In genomic region chr15:83554558-83554957, GRCh38 we compare ENCODE assay signal across 11 cellular contexts.
"Had no signal": no experiment of that assay in that cellular context is flagged by ENCODE, and none has a peak within 500 bp of the region (broad histone marks: within the 10 kb centered on the region; RNA-seq: fewer than 3 reads in every experiment).

No MANE protein-coding gene starts in this region.

- H3K36me3 ChIP-seq: HAP-1 had no signal

- H3K27ac ChIP-seq: GM23248 had no signal

- H3K9me3 ChIP-seq: HAP-1 had no signal

- H3K4me3 Mint-ChIP-seq: GM23338, H9, HFFc6 had no signal

- ATAC-seq: GM23338, HCT116 had no signal

- H3K4me3 ChIP-seq: GM23248, GM23338, HAP-1 had no signal

- H2AFZ ChIP-seq: GM23248, GM23338 had no signal

- H3K9me3 Mint-ChIP-seq: GM23338, HFFc6 had no signal

- FAIRE-seq: H1, H54 had no signal

- DNase-seq: GM23248, GOT3, H7, H9, HCEC 1CT, HFFc6 had no signal

- H3K9ac ChIP-seq: GM23248 had no signal

- H3K4me2 ChIP-seq: GM23338 had no signal

- H3K27ac Mint-ChIP-seq: GM23338, HFFc6 had no signal
